1 cellular context compared by ENCODE assay signal in the genomic region with DNA sequence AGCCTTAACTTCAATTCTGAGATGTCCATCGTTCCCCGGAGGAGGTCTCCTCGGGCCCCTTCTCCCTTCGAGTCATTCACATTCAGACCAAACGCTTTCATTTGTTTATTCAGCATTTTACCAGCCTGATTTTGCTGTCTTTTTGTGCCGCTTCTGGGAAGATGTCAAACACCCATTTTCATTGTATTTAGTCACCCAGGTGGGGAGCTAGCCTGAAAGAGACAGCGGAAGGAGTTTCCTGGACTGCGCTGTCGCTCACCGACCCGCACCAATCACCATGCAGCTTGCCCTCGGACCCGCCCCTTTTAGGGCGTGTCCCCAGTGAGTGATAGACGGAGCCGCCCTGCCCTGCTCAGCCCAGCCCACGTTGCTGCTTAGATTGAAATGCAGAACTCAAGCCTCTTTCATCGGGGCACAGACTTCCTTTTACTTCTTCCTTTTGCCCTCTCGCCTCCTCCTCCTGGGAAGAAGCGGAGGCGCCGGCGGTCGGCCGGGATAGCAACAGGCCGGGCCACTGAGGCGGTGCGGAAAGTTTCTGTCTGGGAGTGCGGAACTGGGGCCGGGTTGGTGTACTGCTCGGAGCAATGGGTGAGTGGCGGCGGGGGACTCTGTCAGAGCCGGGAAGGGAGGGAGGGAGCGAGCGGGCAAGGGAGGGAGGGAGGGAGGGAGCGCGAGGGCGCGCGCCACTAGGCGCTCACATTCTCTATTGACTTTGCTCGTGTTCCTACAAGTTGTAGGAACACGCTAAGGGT.
TF ChIP-seq lines count a peak whose summit lies in the region.

A gene (plus strand): TSS at position 355 of the 752 bp plus-strand sequence. CDS start 230 bp downstream, at position 585.

TF ChIP-seq in GM12878, 131 proteins besides CTCF, POLR2A, EP300 and RAD21:
- TF ChIP-seq, protein P1, sequence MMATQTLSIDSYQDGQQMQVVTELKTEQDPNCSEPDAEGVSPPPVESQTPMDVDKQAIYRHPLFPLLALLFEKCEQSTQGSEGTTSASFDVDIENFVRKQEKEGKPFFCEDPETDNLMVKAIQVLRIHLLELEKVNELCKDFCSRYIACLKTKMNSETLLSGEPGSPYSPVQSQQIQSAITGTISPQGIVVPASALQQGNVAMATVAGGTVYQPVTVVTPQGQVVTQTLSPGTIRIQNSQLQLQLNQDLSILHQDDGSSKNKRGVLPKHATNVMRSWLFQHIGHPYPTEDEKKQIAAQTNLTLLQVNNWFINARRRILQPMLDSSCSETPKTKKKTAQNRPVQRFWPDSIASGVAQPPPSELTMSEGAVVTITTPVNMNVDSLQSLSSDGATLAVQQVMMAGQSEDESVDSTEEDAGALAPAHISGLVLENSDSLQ (IDR thresholded peaks at IDR 0.05) = peak; percentile 97
- TF ChIP-seq DPF2 (IDR thresholded peaks at IDR 0.05) (0 out of 2 replicates have a peak, but pooled peaks have one; percentile 40), RCOR1 (conservative IDR thresholded peaks at IDR 0.05; ENCODE audit: low read depth, low read length) (no peak), MYC (IDR thresholded peaks at IDR 0.05; ENCODE audit: insufficient read depth, insufficient read length, insufficient replicate concordance, low read length, severe bottlenecking) (no peak)
- TF ChIP-seq, protein P2, sequence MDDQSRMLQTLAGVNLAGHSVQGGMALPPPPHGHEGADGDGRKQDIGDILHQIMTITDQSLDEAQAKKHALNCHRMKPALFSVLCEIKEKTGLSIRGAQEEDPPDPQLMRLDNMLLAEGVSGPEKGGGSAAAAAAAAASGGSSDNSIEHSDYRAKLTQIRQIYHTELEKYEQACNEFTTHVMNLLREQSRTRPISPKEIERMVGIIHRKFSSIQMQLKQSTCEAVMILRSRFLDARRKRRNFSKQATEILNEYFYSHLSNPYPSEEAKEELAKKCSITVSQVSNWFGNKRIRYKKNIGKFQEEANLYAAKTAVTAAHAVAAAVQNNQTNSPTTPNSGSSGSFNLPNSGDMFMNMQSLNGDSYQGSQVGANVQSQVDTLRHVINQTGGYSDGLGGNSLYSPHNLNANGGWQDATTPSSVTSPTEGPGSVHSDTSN (IDR thresholded peaks at IDR 0.05; ENCODE audit: insufficient replicate concordance, low read depth, low read length) = peak; percentile 91
